In genomic region chr6:149515494-149515893, GRCh38 we compare ENCODE assay signal across 12 cellular contexts.
"Had no signal": no experiment of that assay in that cellular context is flagged by ENCODE, and none has a peak within 500 bp of the region (broad histone marks: within the 10 kb centered on the region; RNA-seq: fewer than 3 reads in every experiment).

No MANE protein-coding gene starts in this region.

- DNase-seq: effector CD4-positive, alpha-beta T cell; heart left ventricle; psoas muscle; SIG-M5; spleen; stimulated activated CD4-positive, alpha-beta T cell treated with anti-CD3 and anti-CD28 coated beads, Interleukin-2, amount 100 ng/mL, for 24 hours; stimulated activated naive CD4-positive, alpha-beta T cell treated with Interleukin-2 at 50 U/mL for 16 hours; T-helper 9 cell; upper lobe of left lung had no signal

- ATAC-seq: heart left ventricle, left lobe of liver, psoas muscle, sciatic nerve had no signal

- H3K9me3 ChIP-seq: heart left ventricle, psoas muscle, spleen, upper lobe of left lung had no signal

- H3K27ac ChIP-seq: cardiac muscle cell, heart left ventricle, psoas muscle, spleen, upper lobe of left lung had no signal

- H3K27me3 ChIP-seq: cardiac muscle cell, heart left ventricle, spleen, upper lobe of left lung had no signal

- H3K4me3 ChIP-seq: cardiac muscle cell, heart left ventricle, psoas muscle, spleen, upper lobe of left lung had no signal

- H3K4me1 ChIP-seq: psoas muscle, upper lobe of left lung had no signal
